ENCODE assay signal across 8 cellular contexts in genomic region chr21:37758997-37759396, GRCh38.
A peak's percentile ranks its signal among the peaks of the same experiment; 100 is the strongest.
DNase-seq lines count a peak whose midpoint lies in the region; ATAC-seq, FAIRE-seq and TF ChIP-seq lines count a peak whose summit lies in the region.

No MANE protein-coding gene starts in this region.

- peak overlapping the region; percentile 34 for H2AFZ ChIP-seq in astrocyte (ENCODE audit: low read depth, low read length)

- H4K5ac ChIP-seq in mesendoderm (ENCODE audit: low read length): no peak overlapping the region

- no peak overlapping the region for H2BK15ac ChIP-seq in mesendoderm (replicated peaks; ENCODE audit: low read depth)

- H3K4me3 ChIP-seq in astrocyte (ENCODE audit: insufficient read depth, low read depth, low read length): no peak overlapping the region
- no peak overlapping the region for H3K4me3 ChIP-seq in mesendoderm (ENCODE audit: low read length)

- no peak overlapping the region for H3K18ac ChIP-seq in mesendoderm (ENCODE audit: low read length)

- H2BK5ac ChIP-seq in mesendoderm (ENCODE audit: low read length): no peak overlapping the region

- no peaks in the 10 kb centered on the region for H3K9me3 ChIP-seq in astrocyte (ENCODE audit: insufficient read depth, low read depth, low read length)

- no peak overlapping the region for H2AK5ac ChIP-seq in mesendoderm (ENCODE audit: low read length)

- ATAC-seq in GM21381 (IDR thresholded peaks at IDR 0.05; ENCODE audit: unreplicated experiment): no peak

- H3K4me1 Mint-ChIP-seq in astrocyte (ENCODE audit: low read depth, unreplicated experiment): peaks cover 7% of the 10 kb centered on the region

- H3K9ac ChIP-seq in astrocyte (ENCODE audit: low read length): no peak overlapping the region
- H3K9ac ChIP-seq in mesendoderm (ENCODE audit: low read length): no peak overlapping the region

- peaks cover 17% of the 10 kb centered on the region for H3K27me3 Mint-ChIP-seq in astrocyte (ENCODE audit: low read depth, unreplicated experiment)

- no peak overlapping the region for H3K27ac ChIP-seq in astrocyte (ENCODE audit: low read depth, low read length)
- no peak overlapping the region for H3K27ac ChIP-seq in mesendoderm (ENCODE audit: low read depth, low read length)

- WGBS in mesendoderm (ENCODE audit: extremely low coverage, insufficient coverage, low lambda C conversion rate): no CpG with 5 or more reads among the region's 7 CpGs

- H3K4me3 Mint-ChIP-seq in astrocyte (ENCODE audit: unreplicated experiment): no peak overlapping the region

- H3K36me3 ChIP-seq in astrocyte (ENCODE audit: insufficient read depth, low read length) (no peaks in the 10 kb centered on the region), mesendoderm (ENCODE audit: control insufficient read depth, insufficient read depth, low read length) (no peaks in the 10 kb centered on the region)

- H3K27me3 ChIP-seq in astrocyte (ENCODE audit: insufficient read depth, low read length): peaks cover 15% of the 10 kb centered on the region
- H3K27me3 ChIP-seq in mesendoderm (ENCODE audit: insufficient read depth, low read length, poor library complexity): no peaks in the 10 kb centered on the region

- no peak overlapping the region for H2BK120ac ChIP-seq in mesendoderm (ENCODE audit: low read depth, low read length)

- peak; percentile 26 for DNase-seq in stimulated activated CD4-positive, alpha-beta T cell treated with anti-CD3 and anti-CD28 coated beads, Interleukin-15, amount 100 ng/mL, for 24 hours
- no peak for DNase-seq in stimulated activated CD4-positive, alpha-beta T cell treated with anti-CD3 and anti-CD28 coated beads, Interleukin-4, amount 100 ng/mL, for 4 hours
- DNase-seq in NCI-H2107 treated with DMSO at 0.1 percent for 48 hours (lab: John Stamatoyannopoulos, UW; ENCODE audit: unreplicated experiment): peak; percentile 42
- DNase-seq in astrocyte (ENCODE audit: low read depth): peak; percentile 34
- DNase-seq in mesendoderm: peak; percentile 74
- DNase-seq in OCI-M2 (lab: John Stamatoyannopoulos, UW; ENCODE audit: unreplicated experiment): no peak
- no peak for DNase-seq in dedifferentiated amniotic fluid mesenchymal stem cell (ENCODE audit: extremely low spot score)

- peaks cover 1% of the 10 kb centered on the region for H3K4me1 ChIP-seq in astrocyte (ENCODE audit: insufficient read depth, low read length)
- H3K4me1 ChIP-seq in mesendoderm (ENCODE audit: control insufficient read depth, low read depth, low read length): no peaks in the 10 kb centered on the region

- no peak overlapping the region for H3K4ac ChIP-seq in mesendoderm (ENCODE audit: low read depth, low read length)

- H3K4me2 ChIP-seq in astrocyte (ENCODE audit: low read length) (no peak overlapping the region), mesendoderm (ENCODE audit: low read length) (no peak overlapping the region)

- peaks cover 2% of the 10 kb centered on the region for H3K36me3 Mint-ChIP-seq in astrocyte (ENCODE audit: low read depth, unreplicated experiment)

- no peak overlapping the region for H3K23ac ChIP-seq in mesendoderm (ENCODE audit: low read length)

- H3K79me2 ChIP-seq in astrocyte (ENCODE audit: insufficient read depth, low read length) (no peaks in the 10 kb centered on the region), mesendoderm (ENCODE audit: control insufficient read depth, insufficient read depth, low read length) (no peaks in the 10 kb centered on the region)

- no peaks in the 10 kb centered on the region for H4K20me1 ChIP-seq in astrocyte (ENCODE audit: insufficient read depth, low read length)

- no peaks in the 10 kb centered on the region for H3K79me1 ChIP-seq in mesendoderm (ENCODE audit: low read length)

- FAIRE-seq in astrocyte (lab: Jason Lieb, UNC): no peak

- no peak overlapping the region for H3K56ac ChIP-seq in mesendoderm (ENCODE audit: low read length)

- H4K8ac ChIP-seq in mesendoderm (ENCODE audit: low read depth, low read length): no peak overlapping the region

- no peak overlapping the region for H3K27ac Mint-ChIP-seq in astrocyte (ENCODE audit: unreplicated experiment)

- no peaks in the 10 kb centered on the region for H3K9me3 Mint-ChIP-seq in astrocyte (ENCODE audit: unreplicated experiment)

- TF ChIP-seq CTCF in astrocyte (IDR thresholded peaks at IDR 0.05; ENCODE audit: insufficient read depth, low read depth, low read length): peak; percentile 56

Comparison
In these comparisons a context has a peak if more than half of its experiments do, and no peak if none do; other contexts are left out.
1. DNase-seq: peak in stimulated activated CD4-positive, alpha-beta T cell treated with anti-CD3 and anti-CD28 coated beads, Interleukin-15, amount 100 ng/mL, for 24 hours (single experiment), NCI-H2107 treated with DMSO at 0.1 percent for 48 hours (single experiment), astrocyte (single experiment) and mesendoderm (single experiment); none in stimulated activated CD4-positive, alpha-beta T cell treated with anti-CD3 and anti-CD28 coated beads, Interleukin-4, amount 100 ng/mL, for 4 hours (0 of 2), OCI-M2 (single experiment) and dedifferentiated amniotic fluid mesenchymal stem cell (single experiment).